40 cellular contexts compared by ENCODE assay signal in the genomic region with DNA sequence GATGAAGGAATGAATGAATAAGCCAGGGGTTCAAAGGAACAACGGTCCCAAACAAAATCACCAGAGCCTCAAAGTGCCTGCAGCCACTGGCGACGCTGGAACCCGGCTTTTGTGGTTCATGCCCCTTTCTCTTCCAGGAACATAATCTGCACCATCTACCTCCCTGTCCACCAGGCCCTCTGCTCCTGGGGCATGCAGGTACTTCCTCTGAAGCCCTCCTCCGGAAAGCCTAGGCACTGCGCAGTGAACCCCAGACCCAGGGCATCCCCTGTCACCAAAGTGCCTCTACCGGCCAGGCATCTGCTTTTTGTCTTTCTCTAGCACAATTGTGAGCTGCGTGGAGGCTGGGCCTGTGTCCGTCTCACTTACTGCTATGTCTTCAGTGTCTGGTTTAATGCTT.
"Had no signal": no experiment of that assay in that cellular context is flagged by ENCODE, and none has a peak within 500 bp of the region (broad histone marks: within the 10 kb centered on the region; RNA-seq: fewer than 3 reads in every experiment).

No MANE protein-coding gene starts in this region.

- H3K27me3 Mint-ChIP-seq: activated CD4-positive, alpha-beta memory T cell treated with anti-CD3 and anti-CD28 coated beads, Interleukin-2, amount 10 ng/mL, durations not matched to agents 7 days and 5 days; activated CD8-positive, alpha-beta memory T cell treated with anti-CD3 and anti-CD28 coated beads, Interleukin-2, amount 10 ng/mL, durations not matched to agents 7 days and 5 days; activated naive CD8-positive, alpha-beta T cell; activated T-cell treated with anti-CD3 and anti-CD28 coated beads, Interleukin-2, amount 50 U/mL, for 24 hours; brain; central memory CD8-positive, alpha-beta T cell had no signal

- H3K4me1 Mint-ChIP-seq: activated CD4-positive, alpha-beta memory T cell treated with anti-CD3 and anti-CD28 coated beads, Interleukin-2, amount 10 ng/mL, durations not matched to agents 7 days and 5 days; activated CD4-positive, alpha-beta T cell treated with anti-CD3 and anti-CD28 coated beads for 36 hours; activated naive CD4-positive, alpha-beta T cell treated with anti-CD3 and anti-CD28 coated beads, Interleukin-2, amount 10 ng/mL, durations not matched to agents 7 days and 5 days; activated naive CD4-positive, alpha-beta T cell treated with anti-CD3 and anti-CD28 coated beads, Interleukin-2, amount 50 U/mL, for 24 hours; activated naive CD8-positive, alpha-beta T cell treated with anti-CD3 and anti-CD28 coated beads, Interleukin-2, amount 10 ng/mL, durations not matched to agents 7 days and 5 days; activated naive CD8-positive, alpha-beta T cell treated with anti-CD3 and anti-CD28 coated beads, Interleukin-2, amount 50 U/mL, for 24 hours; central memory CD8-positive, alpha-beta T cell had no signal

- H3K27ac Mint-ChIP-seq: activated CD4-positive, alpha-beta memory T cell treated with anti-CD3 and anti-CD28 coated beads, Interleukin-2, amount 10 ng/mL, durations not matched to agents 7 days and 5 days; activated CD4-positive, alpha-beta T cell treated with anti-CD3 and anti-CD28 coated beads for 36 hours; activated CD4-positive, alpha-beta T cell treated with anti-CD3 and anti-CD28 coated beads, Interleukin-2, amount 10 ng/mL, durations not matched to agents 7 days and 5 days; activated CD8-positive, alpha-beta memory T cell treated with anti-CD3 and anti-CD28 coated beads, Interleukin-2, amount 10 ng/mL, durations not matched to agents 7 days and 5 days; activated CD8-positive, alpha-beta T cell treated with anti-CD3 and anti-CD28 coated beads, Interleukin-2, amount 10 ng/mL, durations not matched to agents 7 days and 5 days; activated naive CD4-positive, alpha-beta T cell treated with anti-CD3 and anti-CD28 coated beads, Interleukin-2, amount 10 ng/mL, durations not matched to agents 7 days and 5 days; activated naive CD4-positive, alpha-beta T cell treated with anti-CD3 and anti-CD28 coated beads, Interleukin-2, amount 50 U/mL, for 24 hours; activated naive CD8-positive, alpha-beta T cell; activated naive CD8-positive, alpha-beta T cell treated with anti-CD3 and anti-CD28 coated beads, Interleukin-2, amount 10 ng/mL, durations not matched to agents 7 days and 5 days; activated naive CD8-positive, alpha-beta T cell treated with anti-CD3 and anti-CD28 coated beads, Interleukin-2, amount 50 U/mL, for 24 hours; activated T-cell treated with anti-CD3 and anti-CD28 coated beads, Interleukin-2, amount 50 U/mL, for 24 hours; activated T-helper 2 cell treated with anti-CD3 and anti-CD28 coated beads, Interferon-gamma antibody, Interleukin-2, Interleukin-4, amounts not matched to agents 10 μg/mL and 5 μg/mL and 100 μg/mL, durations not matched to agents 14 hours and 24 hours and 36 hours; brain; T-helper 1 cell treated with Interleukin-12 subunit alpha and Interleukin-12 subunit beta and Interleukin-4 antibody, amounts not matched to agents 30 μg/mL and 1 μg/mL, for 36 hours; T-helper 2 cell treated with Interferon-gamma antibody and Interleukin-4, amounts not matched to agents 5 μg/mL and 100 μg/mL, for 36 hours; WTC11 had no signal

- H3K27ac ChIP-seq: ascending aorta, cardiac muscle cell, WERI-Rb-1 had no signal

- H3K4me1 ChIP-seq: ascending aorta had no signal

- ATAC-seq: activated CD4-positive, alpha-beta T cell treated with anti-CD3 and anti-CD28 coated beads for 36 hours; activated CD4-positive, CD25-positive, alpha-beta regulatory T cell treated with anti-CD3 and anti-CD28 coated beads, Interleukin-2, amount 50 U/mL, for 24 hours; activated CD8-positive, alpha-beta memory T cell treated with anti-CD3 and anti-CD28 coated beads, Interleukin-2, amount 10 ng/mL, durations not matched to agents 7 days and 5 days; activated CD8-positive, alpha-beta T cell treated with anti-CD3 and anti-CD28 coated beads, Interleukin-2, amount 10 ng/mL, durations not matched to agents 7 days and 5 days; activated naive CD8-positive, alpha-beta T cell treated with anti-CD3 and anti-CD28 coated beads, Interleukin-2, amount 50 U/mL, for 24 hours; WTC11 had no signal

- H3K27me3 ChIP-seq: ascending aorta, cardiac muscle cell had no signal

- H3K4me3 Mint-ChIP-seq: activated CD4-positive, alpha-beta memory T cell treated with anti-CD3 and anti-CD28 coated beads, Interleukin-2, amount 10 ng/mL, durations not matched to agents 7 days and 5 days; activated CD4-positive, alpha-beta T cell treated with anti-CD3 and anti-CD28 coated beads for 36 hours; activated CD4-positive, alpha-beta T cell treated with anti-CD3 and anti-CD28 coated beads, Interleukin-2, amount 10 ng/mL, durations not matched to agents 7 days and 5 days; activated CD8-positive, alpha-beta memory T cell treated with anti-CD3 and anti-CD28 coated beads, Interleukin-2, amount 10 ng/mL, durations not matched to agents 7 days and 5 days; activated CD8-positive, alpha-beta T cell treated with anti-CD3 and anti-CD28 coated beads, Interleukin-2, amount 10 ng/mL, durations not matched to agents 7 days and 5 days; activated naive CD4-positive, alpha-beta T cell treated with anti-CD3 and anti-CD28 coated beads, Interleukin-2, amount 10 ng/mL, durations not matched to agents 7 days and 5 days; activated naive CD4-positive, alpha-beta T cell treated with anti-CD3 and anti-CD28 coated beads, Interleukin-2, amount 50 U/mL, for 24 hours; activated naive CD8-positive, alpha-beta T cell; activated naive CD8-positive, alpha-beta T cell treated with anti-CD3 and anti-CD28 coated beads, Interleukin-2, amount 10 ng/mL, durations not matched to agents 7 days and 5 days; activated naive CD8-positive, alpha-beta T cell treated with anti-CD3 and anti-CD28 coated beads, Interleukin-2, amount 50 U/mL, for 24 hours; activated T-cell treated with anti-CD3 and anti-CD28 coated beads, Interleukin-2, amount 50 U/mL, for 24 hours; brain; central memory CD8-positive, alpha-beta T cell; T-helper 1 cell treated with Interleukin-12 subunit alpha and Interleukin-12 subunit beta and Interleukin-4 antibody, amounts not matched to agents 30 μg/mL and 1 μg/mL, for 36 hours; T-helper 2 cell treated with Interferon-gamma antibody and Interleukin-4, amounts not matched to agents 5 μg/mL and 100 μg/mL, for 36 hours; WTC11 had no signal

- DNase-seq: activated CD4-positive, alpha-beta memory T cell treated with anti-CD3 and anti-CD28 coated beads, Interleukin-2, amount 10 ng/mL, durations not matched to agents 7 days and 5 days; activated CD4-positive, alpha-beta T cell treated with anti-CD3 and anti-CD28 coated beads for 1 hour; activated CD4-positive, alpha-beta T cell treated with anti-CD3 and anti-CD28 coated beads for 36 hours; activated CD4-positive, alpha-beta T cell treated with anti-CD3 and anti-CD28 coated beads for 48 hours; activated CD4-positive, alpha-beta T cell treated with anti-CD3 and anti-CD28 coated beads, Interleukin-2, amount 10 ng/mL, durations not matched to agents 7 days and 5 days; activated CD4-positive, alpha-beta T cell treated with anti-CD3 and anti-CD28 coated beads, Interleukin-2, amount 50 U/mL, for 48 hours; activated CD4-positive, CD25-positive, alpha-beta regulatory T cell; activated CD8-positive, alpha-beta memory T cell treated with anti-CD3 and anti-CD28 coated beads for 24 hours; activated CD8-positive, alpha-beta memory T cell treated with anti-CD3 and anti-CD28 coated beads, Interleukin-2, amount 10 ng/mL, durations not matched to agents 7 days and 5 days; activated CD8-positive, alpha-beta memory T cell treated with anti-CD3 and anti-CD28 coated beads, Interleukin-2, amount 50 U/mL, for 48 hours; activated CD8-positive, alpha-beta T cell treated with anti-CD3 and anti-CD28 coated beads, Interleukin-2, amount 10 ng/mL, durations not matched to agents 7 days and 5 days; activated effector memory CD4-positive, alpha-beta T cell treated with Interleukin-2 at 50 U/mL for 16 hours; activated gamma-delta T cell; activated naive CD4-positive, alpha-beta T cell treated with anti-CD3 and anti-CD28 coated beads, Interleukin-2, amount 10 ng/mL, durations not matched to agents 7 days and 5 days; activated naive CD4-positive, alpha-beta T cell treated with Interleukin-2 at 50 U/mL for 16 hours; activated naive CD8-positive, alpha-beta T cell treated with anti-CD3 and anti-CD28 coated beads, Interleukin-2, amount 10 ng/mL, durations not matched to agents 7 days and 5 days; activated naive CD8-positive, alpha-beta T cell treated with anti-CD3 and anti-CD28 coated beads, Interleukin-2, amount 50 U/mL, for 24 hours; activated T-cell treated with anti-CD3 and anti-CD28 coated beads, Interleukin-2, amount 50 U/mL, for 24 hours; activated T-cell treated with anti-CD3 and anti-CD28 coated beads, Interleukin-2, amount 50 U/mL, for 48 hours; amygdala; anterior cingulate cortex; caudate nucleus; cerebellar nuclear complex; T-helper 1 cell; T-helper 2 cell; T-helper 9 cell; WERI-Rb-1 had no signal

- H3K9me3 Mint-ChIP-seq: activated T-cell treated with anti-CD3 and anti-CD28 coated beads, Interleukin-2, amount 50 U/mL, for 24 hours; activated T-helper 2 cell treated with anti-CD3 and anti-CD28 coated beads, Interferon-gamma antibody, Interleukin-2, Interleukin-4, amounts not matched to agents 10 μg/mL and 5 μg/mL and 100 μg/mL, durations not matched to agents 14 hours and 24 hours and 36 hours; brain had no signal

- H3K36me3 ChIP-seq: ascending aorta, cardiac muscle cell, WERI-Rb-1 had no signal

- H3K36me3 Mint-ChIP-seq: activated CD8-positive, alpha-beta memory T cell treated with anti-CD3 and anti-CD28 coated beads, Interleukin-2, amount 10 ng/mL, durations not matched to agents 7 days and 5 days; activated naive CD4-positive, alpha-beta T cell treated with anti-CD3 and anti-CD28 coated beads, Interleukin-2, amount 10 ng/mL, durations not matched to agents 7 days and 5 days; activated naive CD4-positive, alpha-beta T cell treated with anti-CD3 and anti-CD28 coated beads, Interleukin-2, amount 50 U/mL, for 24 hours; activated naive CD8-positive, alpha-beta T cell; activated naive CD8-positive, alpha-beta T cell treated with anti-CD3 and anti-CD28 coated beads, Interleukin-2, amount 10 ng/mL, durations not matched to agents 7 days and 5 days; brain had no signal

- H3K4me3 ChIP-seq: ascending aorta, cardiac muscle cell had no signal

- H3K9me3 ChIP-seq: ascending aorta had no signal

- FAIRE-seq: bronchial epithelial cell, TTC549 had no signal
